Comparison of ENCODE assay signal across 13 cellular contexts in genomic region chr1:168803696-168804510, GRCh38.
DNase-seq lines count a peak whose midpoint lies in the region; ATAC-seq and TF ChIP-seq lines count a peak whose summit lies in the region.
"Had no signal": no experiment of that assay in that cellular context is flagged by ENCODE, and none has a peak within 500 bp of the region (broad histone marks: within the 10 kb centered on the region; RNA-seq: fewer than 3 reads in every experiment).

No MANE protein-coding gene starts in this region.

- intact Hi-C loops in adrenal gland (cut with DNase I), result no loop called here

- peaks cover 16% of the 10 kb centered on the region for H3K4me1 ChIP-seq in mesodermal cell (ENCODE audit: control insufficient read depth, insufficient read depth, low read length, poor library complexity, severe bottlenecking)
- no peaks in the 10 kb centered on the region for H3K4me1 ChIP-seq in adrenal gland (replicated peaks in 1 of 2)
- H3K4me1 ChIP-seq: esophagus muscularis mucosa had no signal

- H3K9me3 Mint-ChIP-seq in WTC11, result no peaks in the 10 kb centered on the region

- no peaks in the 10 kb centered on the region for H3K27me3 ChIP-seq in adrenal gland
- H3K27me3 ChIP-seq: esophagus muscularis mucosa had no signal

- H3K4me3 ChIP-seq in mesodermal cell (ENCODE audit: extremely low read depth, insufficient read depth, low read length, poor library complexity, severe bottlenecking) (no peak overlapping the region), adrenal gland (no peak overlapping the region)
- H3K4me3 ChIP-seq: esophagus muscularis mucosa had no signal

- DNase-seq in NCI-H1105 (lab: John Stamatoyannopoulos, UW) (peak; percentile 5), WTC11 (ENCODE audit: low spot score) (no peak), HuH-7 (ENCODE audit: low spot score) (no peak), adrenal gland (no peak), MV-4-11 (lab: John Stamatoyannopoulos, UW) (no peak)
- DNase-seq: ACHN, HFFc6, Kasumi-1, NCI-H524 treated with DMSO at 0.1 percent for 48 hours had no signal

- no peak for TF ChIP-seq POLR2A in adrenal gland (IDR thresholded peaks at IDR 0.05)

- POLR2A ChIA-PET in WTC11 (lab: Charles Lee), result no interaction called here

- peaks cover 15% of the 10 kb centered on the region for H3K4me1 Mint-ChIP-seq in WTC11

- H3K36me3 ChIP-seq in mesodermal cell (ENCODE audit: control insufficient read depth, insufficient read depth, low read length) (no peaks in the 10 kb centered on the region), adrenal gland (replicated peaks in 1 of 2) (no peaks in the 10 kb centered on the region)
- H3K36me3 ChIP-seq: esophagus muscularis mucosa had no signal

- TF ChIP-seq CTCF in 22Rv1 (IDR thresholded peaks at IDR 0.05) (no peak), WTC11 (IDR thresholded peaks at IDR 0.05) (no peak), adrenal gland (IDR thresholded peaks at IDR 0.05) (no peak)

- WGBS in mesodermal cell (ENCODE audit: insufficient coverage in 2 of 2), 2 experiments, result 20 to 63% methylated on average over 1 to 4 of the region's 8 CpGs
- WGBS in adrenal gland, 4 donors, result 79 to 90% (median 86%) methylated on average over 8 of the region's 8 CpGs

- H3K27ac ChIP-seq in 22Rv1 (peak overlapping the region; percentile 60), mesodermal cell (ENCODE audit: low read depth, low read length, severe bottlenecking) (peak overlapping the region; percentile 33), adrenal gland (no peak overlapping the region)
- H3K27ac ChIP-seq: esophagus muscularis mucosa had no signal

- H3K27me3 Mint-ChIP-seq in WTC11 (ENCODE audit: low read depth), result no peaks in the 10 kb centered on the region; the same call in 1 of the 2 replicates

- peak; percentile 71; the same call in 1 of the 2 replicates for ATAC-seq in WTC11
- no peak for ATAC-seq in HG02938 (IDR thresholded peaks at IDR 0.05; ENCODE audit: unreplicated experiment)

- H3K9me3 ChIP-seq in mesodermal cell (ENCODE audit: control insufficient read depth, low read length) (no peaks in the 10 kb centered on the region), adrenal gland (replicated peaks in 1 of 3) (no peaks in the 10 kb centered on the region)
- H3K9me3 ChIP-seq: esophagus muscularis mucosa had no signal

- H3K36me3 Mint-ChIP-seq in WTC11, result no peaks in the 10 kb centered on the region

- H3K4me3 Mint-ChIP-seq in WTC11, result no peak overlapping the region
- H3K4me3 Mint-ChIP-seq: HFFc6 had no signal

- H3K27ac Mint-ChIP-seq in WTC11, result no peak overlapping the region
- H3K27ac Mint-ChIP-seq: HFFc6 had no signal

- CTCF ChIA-PET in WTC11 (lab: Charles Lee), result no interaction called here

TF ChIP-seq in WTC11, 78 proteins besides CTCF, POLR2A, EP300 and RAD21:
- no peak for TF ChIP-seq RELA (CRISPR knock-in tag; IDR thresholded peaks at IDR 0.05; ENCODE audit: borderline replicate concordance)
- no peak for TF ChIP-seq E2F1 (CRISPR knock-in tag; IDR thresholded peaks at IDR 0.05)
- no peak for TF ChIP-seq ESRRA (CRISPR knock-in tag; IDR thresholded peaks at IDR 0.05; ENCODE audit: borderline replicate concordance)
- TF ChIP-seq NFE2L1 (CRISPR knock-in tag; IDR thresholded peaks at IDR 0.05), result no peak
- no peak for TF ChIP-seq ZNF671 (CRISPR knock-in tag; IDR thresholded peaks at IDR 0.05)
- TF ChIP-seq PRRX2 (CRISPR knock-in tag; IDR thresholded peaks at IDR 0.05), result no peak
- TF ChIP-seq ZMAT4 (CRISPR knock-in tag; IDR thresholded peaks at IDR 0.05), result no peak
TF ChIP-seq in WTC11: peak in this region for 0.

Comparison
In these comparisons a context has a peak if more than half of its experiments do, and no peak if none do; other contexts are left out.
1. H3K27ac ChIP-seq: peak in 22Rv1 (single experiment) and mesodermal cell (single experiment); none in adrenal gland (0 of 5).